In genomic region chr12:1054103-1054838, GRCh38 we compare ENCODE assay signal across 1 cellular context.
TF ChIP-seq lines count a peak whose summit lies in the region.

No MANE protein-coding gene starts in this region.

TF ChIP-seq in HepG2, 621 proteins besides CTCF, POLR2A, EP300 and RAD21 (continued from another document and continues in another):
- TF ChIP-seq ZNF337 (CRISPR knock-in tag; IDR thresholded peaks at IDR 0.05; ENCODE audit: borderline replicate concordance, low read depth) (no peak), ZNF841 (CRISPR knock-in tag; IDR thresholded peaks at IDR 0.05; ENCODE audit: borderline replicate concordance) (no peak), ZNF260 (CRISPR knock-in tag; IDR thresholded peaks at IDR 0.05; ENCODE audit: borderline replicate concordance, low read depth) (no peak), ZNF20 (CRISPR knock-in tag; IDR thresholded peaks at IDR 0.05) (no peak), CREBL2 (CRISPR knock-in tag; IDR thresholded peaks at IDR 0.05; ENCODE audit: borderline replicate concordance) (no peak), FOXA1 (IDR thresholded peaks at IDR 0.05) (peak; percentile 42; the same call in 1 of the 2 replicates), FOXA1 (CRISPR knock-in tag; IDR thresholded peaks at IDR 0.05) (peak; percentile 73), HDAC1 (CRISPR knock-in tag; IDR thresholded peaks at IDR 0.05) (0 out of 2 replicates have a peak, but pooled peaks have one; percentile 19), POLR2AphosphoS2 (IDR thresholded peaks at IDR 0.05; ENCODE audit: low read depth, low read length) (no peak), MTERF4 (CRISPR knock-in tag; IDR thresholded peaks at IDR 0.05) (no peak), ZHX2 (IDR thresholded peaks at IDR 0.05; ENCODE audit: low read depth) (no peak), ZHX2 (CRISPR knock-in tag; IDR thresholded peaks at IDR 0.05; ENCODE audit: borderline replicate concordance) (no peak), HHEX (CRISPR knock-in tag; IDR thresholded peaks at IDR 0.05) (no peak), ZSCAN30 (CRISPR knock-in tag; IDR thresholded peaks at IDR 0.05) (no peak), TOPORS (CRISPR knock-in tag; IDR thresholded peaks at IDR 0.05) (no peak), ATAD3A (CRISPR knock-in tag; IDR thresholded peaks at IDR 0.05) (no peak), PHB2 (IDR thresholded peaks at IDR 0.05; ENCODE audit: partially characterized antibody) (no peak), ETV6 (CRISPR knock-in tag; conservative IDR thresholded peaks at IDR 0.05) (no peak), ZNF746 (CRISPR knock-in tag; IDR thresholded peaks at IDR 0.05) (no peak), BCL6 (CRISPR knock-in tag; IDR thresholded peaks at IDR 0.05) (0 out of 2 replicates have a peak, but pooled peaks have one; percentile 42), RNF219 (CRISPR knock-in tag; IDR thresholded peaks at IDR 0.05) (no peak), HES4 (CRISPR knock-in tag; IDR thresholded peaks at IDR 0.05; ENCODE audit: borderline replicate concordance) (no peak), SP140L (CRISPR knock-in tag; IDR thresholded peaks at IDR 0.05; ENCODE audit: borderline replicate concordance) (no peak), SMARCC2 (IDR thresholded peaks at IDR 0.05) (no peak), KMT2A (CRISPR knock-in tag; IDR thresholded peaks at IDR 0.05) (no peak), ZNF781 (CRISPR knock-in tag; IDR thresholded peaks at IDR 0.05; ENCODE audit: borderline replicate concordance, not compliant biosample characterization) (no peak), ZNF460 (CRISPR knock-in tag; IDR thresholded peaks at IDR 0.05; ENCODE audit: borderline replicate concordance) (no peak), ZBTB34 (CRISPR knock-in tag; IDR thresholded peaks at IDR 0.05) (no peak), ZNF652 (CRISPR knock-in tag; IDR thresholded peaks at IDR 0.05; ENCODE audit: borderline replicate concordance, low read depth) (no peak), MAFK (conservative IDR thresholded peaks at IDR 0.05 in 1 of 2, IDR thresholded peaks at IDR 0.05 in 1 of 2; ENCODE audit: low read length in 2 of 2) (no peak), SATB2 (CRISPR knock-in tag; IDR thresholded peaks at IDR 0.05) (no peak), TBX2 (CRISPR knock-in tag; IDR thresholded peaks at IDR 0.05; ENCODE audit: borderline replicate concordance) (peak; percentile 38; the same call in 1 of the 2 replicates), PTBP1 (IDR thresholded peaks at IDR 0.05; ENCODE audit: low read depth, low read length, poor library complexity, severe bottlenecking) (no peak), ZKSCAN8 (CRISPR knock-in tag; IDR thresholded peaks at IDR 0.05; ENCODE audit: borderline replicate concordance) (no peak), JUND (CRISPR knock-in tag; IDR thresholded peaks at IDR 0.05) (no peak), ZBTB4 (CRISPR knock-in tag; IDR thresholded peaks at IDR 0.05; ENCODE audit: borderline replicate concordance) (no peak), ZNF768 (CRISPR knock-in tag; IDR thresholded peaks at IDR 0.05) (no peak), ZNF782 (CRISPR knock-in tag; IDR thresholded peaks at IDR 0.05; ENCODE audit: borderline replicate concordance) (no peak), KLF13 (CRISPR knock-in tag; IDR thresholded peaks at IDR 0.05) (no peak), CEBPG (CRISPR knock-in tag; IDR thresholded peaks at IDR 0.05) (peak; percentile 65; the same call in 1 of the 2 replicates), ZNF546 (CRISPR knock-in tag; conservative IDR thresholded peaks at IDR 0.05) (no peak), ZNF691 (CRISPR knock-in tag; IDR thresholded peaks at IDR 0.05; ENCODE audit: borderline replicate concordance, low read depth) (no peak), FOXP4 (CRISPR knock-in tag; IDR thresholded peaks at IDR 0.05) (peak; percentile 61), POLR2G (IDR thresholded peaks at IDR 0.05; ENCODE audit: low read depth, low read length) (no peak), RBFOX2 (IDR thresholded peaks at IDR 0.05; ENCODE audit: low read depth, low read length) (no peak), ZNF678 (CRISPR knock-in tag; IDR thresholded peaks at IDR 0.05) (no peak), ZNF770 (CRISPR knock-in tag; IDR thresholded peaks at IDR 0.05) (no peak), HDAC6 (IDR thresholded peaks at IDR 0.05; ENCODE audit: low read depth, low read length) (no peak), ZNF333 (CRISPR knock-in tag; IDR thresholded peaks at IDR 0.05; ENCODE audit: borderline replicate concordance) (no peak), ZNF232 (CRISPR knock-in tag; IDR thresholded peaks at IDR 0.05; ENCODE audit: borderline replicate concordance) (no peak)
